Comparison of ENCODE assay signal across 1 cellular context in genomic region chr4:6546681-6547447, GRCh38.
TF ChIP-seq lines count a peak whose summit lies in the region.

No MANE protein-coding gene starts in this region.

TF ChIP-seq in A549, 52 proteins besides CTCF, POLR2A, EP300 and RAD21 (continued from another document):
- TF ChIP-seq HMGXB4 (CRISPR knock-in tag; IDR thresholded peaks at IDR 0.05; ENCODE audit: borderline replicate concordance) (no peak), KDM1A (IDR thresholded peaks at IDR 0.05; ENCODE audit: low read depth) (no peak), HOXB5 (CRISPR knock-in tag; IDR thresholded peaks at IDR 0.05) (peak; percentile 56; the same call in 1 of the 2 replicates), HDAC2 (IDR thresholded peaks at IDR 0.05) (no peak), REST (IDR thresholded peaks at IDR 0.05) (peak; percentile 99), SMC3 (IDR thresholded peaks at IDR 0.05) (peak; percentile 75), CEBPB (IDR thresholded peaks at IDR 0.05) (no peak), CBX8 (IDR thresholded peaks at IDR 0.05) (no peak), ZNF302 (CRISPR knock-in tag; IDR thresholded peaks at IDR 0.05) (no peak), RCOR1 (IDR thresholded peaks at IDR 0.05; ENCODE audit: low read depth, low read length) (no peak), FOSL2 (IDR thresholded peaks at IDR 0.05) (no peak), FOSL2 (CRISPR knock-in tag; IDR thresholded peaks at IDR 0.05) (no peak), FOSB (CRISPR knock-in tag; IDR thresholded peaks at IDR 0.05) (no peak)
TF ChIP-seq in A549: peak in this region for 5.
